ENCODE assay signal across 28 cellular contexts in the genomic region with DNA sequence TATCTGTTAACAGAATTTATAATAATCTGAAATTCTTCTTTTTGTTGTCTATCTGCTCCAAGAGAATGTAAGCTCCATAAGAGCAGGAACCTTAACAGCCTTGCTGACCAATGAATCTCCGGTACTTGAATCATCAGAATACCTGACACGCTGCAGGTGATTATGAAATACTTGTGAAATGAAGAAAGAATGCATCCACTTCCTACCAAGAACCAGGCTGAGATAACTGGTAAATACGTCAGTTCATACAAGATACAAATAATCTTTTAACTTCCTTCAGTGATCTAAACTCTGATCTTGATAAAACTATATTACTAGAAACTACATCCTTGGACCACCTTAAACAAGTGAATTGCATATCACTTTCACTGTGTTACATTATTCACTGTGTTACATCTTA.
DNase-seq lines count a peak whose midpoint lies in the region; ATAC-seq, FAIRE-seq and TF ChIP-seq lines count a peak whose summit lies in the region.
"Had no signal": no experiment of that assay in that cellular context is flagged by ENCODE, and none has a peak within 500 bp of the region (broad histone marks: within the 10 kb centered on the region; RNA-seq: fewer than 3 reads in every experiment).

No MANE protein-coding gene starts in this region.

- H3K9ac ChIP-seq in mammary epithelial cell (ENCODE audit: insufficient read depth, low read length): no peak overlapping the region

- intact Hi-C loops in mammary epithelial cell (cut with micrococcal nuclease) (no loop called here), pancreas (cut with DNase I) (no loop called here)

- H3K4me1 ChIP-seq in mammary epithelial cell (ENCODE audit: insufficient read depth, low read length) (peaks cover 13% of the 10 kb centered on the region), pancreas (peaks cover 0 to 9% (median 5%) of the 10 kb centered on the region in 3 donors)
- H3K4me1 ChIP-seq: upper lobe of right lung had no signal

- H3K79me2 ChIP-seq in mammary epithelial cell (ENCODE audit: insufficient read depth, low read length): no peaks in the 10 kb centered on the region

- H3K9me3 ChIP-seq in mammary epithelial cell (replicated peaks; ENCODE audit: insufficient read depth, low read length) (no peaks in the 10 kb centered on the region), pancreas (no peaks in the 10 kb centered on the region)
- H3K9me3 ChIP-seq: upper lobe of right lung had no signal

- no TSS peak for BruUV-seq in mammary epithelial cell (replicated peaks; lab: Mats Ljungman, UMichigan)

- peak overlapping the region; percentile 33 for H3K4me2 ChIP-seq in mammary epithelial cell (ENCODE audit: insufficient read depth, low read depth, low read length)

- H3K27ac ChIP-seq in mammary epithelial cell (ENCODE audit: insufficient read depth, low read depth, low read length) (no peak overlapping the region), pancreas (no peak overlapping the region)
- H3K27ac ChIP-seq: skin epidermis, upper lobe of right lung had no signal

- FAIRE-seq in islet of Langerhans (lab: Jason Lieb, UNC): peak; percentile 47
- FAIRE-seq in pancreas (lab: Jason Lieb, UNC): peak; percentile 43
- FAIRE-seq in HTR-8/SVneo (lab: Jason Lieb, UNC): no peak
- FAIRE-seq: GM12878 had no signal

- H2AFZ ChIP-seq in mammary epithelial cell (ENCODE audit: low read depth, low read length): no peak overlapping the region

- ATAC-seq in pancreas (peak in 2 of 4 donors; percentile 27 to 44), GM18861 (IDR thresholded peaks at IDR 0.05; ENCODE audit: unreplicated experiment) (no peak)
- ATAC-seq: activated CD4-positive, alpha-beta T cell treated with anti-CD3 and anti-CD28 coated beads for 36 hours; activated T-helper 17 cell treated with anti-CD3 and anti-CD28 coated beads, Interleukin-2, amount 50 U/mL, for 72 hours; GM12878; Panc1; stimulated activated naive B cell treated with anti-CD40 and anti-IgM and Interleukin-4, amounts not matched to agents 10 μg/mL and 1 μg/mL and 100 μg/mL, for 72 hours; upper lobe of right lung had no signal

- TF ChIP-seq CTCF in mammary epithelial cell (conservative IDR thresholded peaks at IDR 0.05 in 1 of 2, IDR thresholded peaks at IDR 0.05 in 1 of 2; ENCODE audit: extremely low read depth in 1 of 2, insufficient read depth in 1 of 2, low read depth in 1 of 2, low read length in 2 of 2): no peak
- no peak for TF ChIP-seq CTCF in pancreas (IDR thresholded peaks at IDR 0.05)
- no peak for TF ChIP-seq CTCF in GM10266 (IDR thresholded peaks at IDR 0.05; ENCODE audit: control insufficient read depth, insufficient read depth, low read depth, missing control alignments)

- CTCF ChIA-PET in mammary epithelial cell (lab: Charles Lee; ENCODE audit: low non-redundant PET): no interaction called here

- in situ Hi-C loops in mammary epithelial cell (cut with MboI; ENCODE audit: low sequenced_read_pairs in 2 of 2): no loop called here

- H3K27me3 ChIP-seq in mammary epithelial cell (ENCODE audit: insufficient read depth, low read length): no peaks in the 10 kb centered on the region
- no peaks in the 10 kb centered on the region for H3K27me3 ChIP-seq in pancreas
- H3K27me3 ChIP-seq: upper lobe of right lung had no signal

- dilution Hi-C loops in mammary epithelial cell (cut with HindIII; ENCODE audit: low sequenced_read_pairs): no loop called here

- H3K36me3 ChIP-seq in mammary epithelial cell (ENCODE audit: insufficient read depth, low read length) (no peaks in the 10 kb centered on the region), pancreas (no peaks in the 10 kb centered on the region)
- H3K36me3 ChIP-seq: upper lobe of right lung had no signal

- WGBS in mammary epithelial cell (ENCODE audit: low coverage, missing lambda C conversion rate): 9% methylated on average over 3 of the region's 3 CpGs
- 79 to 82% methylated on average over 3 of the region's 3 CpGs for WGBS in pancreas, 2 donors

- peak; percentile 86 for DNase-seq in NCI-H226
- peak; percentile 81 for DNase-seq in mammary epithelial cell
- no peak for DNase-seq in pancreas
- DNase-seq in GM10266 (ENCODE audit: extremely low spot score): no peak
- no peak for DNase-seq in HTR-8/SVneo (ENCODE audit: insufficient read length, low spot score)
- no peak for DNase-seq in NCI-H1694 (lab: John Stamatoyannopoulos, UW)
- DNase-seq: activated CD4-positive, alpha-beta T cell treated with anti-CD3 and anti-CD28 coated beads for 36 hours; activated naive CD4-positive, alpha-beta T cell treated with anti-CD3 and anti-CD28 coated beads, Interleukin-2, amount 10 ng/mL, durations not matched to agents 7 days and 5 days; amniotic stem cell; CD8-positive, alpha-beta memory T cell; DMS 273 treated with DMSO at 0.1 percent for 48 hours; glutamatergic neuron; H7; islet precursor cell; KBM-7; NCI-H1092 treated with DMSO at 0.1 percent for 48 hours; NCI-H1930; NCI-H526; stimulated activated naive B cell treated with anti-CD40 and anti-IgM and Interleukin-4, amounts not matched to agents 10 μg/mL and 1 μg/mL and 100 μg/mL, for 72 hours; T-helper 9 cell; upper lobe of right lung had no signal

- no peaks in the 10 kb centered on the region for H4K20me1 ChIP-seq in mammary epithelial cell (ENCODE audit: insufficient read depth, low read length)

- H3K4me3 ChIP-seq in mammary epithelial cell (replicated peaks in 1 of 3; ENCODE audit: insufficient read depth in 1 of 3, low read depth in 2 of 3, low read length in 3 of 3): no peak overlapping the region
- no peak overlapping the region for H3K4me3 ChIP-seq in pancreas
- H3K4me3 ChIP-seq: GM12878, lung, skin epidermis, upper lobe of right lung had no signal

Comparison
In these comparisons a context has a peak if more than half of its experiments do, and no peak if none do; other contexts are left out.
1. DNase-seq: peak in NCI-H226 (single experiment) and mammary epithelial cell (single experiment); none in pancreas (0 of 6), GM10266 (single experiment), HTR-8/SVneo (single experiment) and NCI-H1694 (single experiment).